In the genomic region with DNA sequence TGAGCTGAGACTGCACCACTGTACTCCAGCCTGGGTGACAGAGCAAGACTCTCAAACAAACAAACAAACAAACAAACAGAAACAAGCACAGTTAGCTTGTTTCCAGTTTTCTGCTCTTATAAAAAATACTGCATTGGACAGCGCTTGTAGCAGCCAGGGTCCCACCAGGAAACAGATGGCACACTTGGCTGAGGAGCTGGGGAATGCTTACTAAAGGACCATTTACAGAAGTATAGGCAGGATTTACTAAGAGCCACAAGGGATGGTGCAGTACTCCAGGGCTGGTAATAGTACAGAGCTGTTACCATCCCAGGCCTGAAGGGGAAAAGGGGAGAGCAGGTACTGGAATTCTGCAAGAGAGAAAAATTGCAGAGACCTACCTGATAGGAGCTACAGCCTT, we compare ENCODE assay signal across 3 cellular contexts.
TF ChIP-seq lines count a peak whose summit lies in the region.

No MANE protein-coding gene starts in this region.

TF ChIP-seq in A549, 52 proteins besides CTCF, POLR2A, EP300 and RAD21:
- no peak for TF ChIP-seq FOSL2 (IDR thresholded peaks at IDR 0.05)
- no peak for TF ChIP-seq FOSL2 (CRISPR knock-in tag; IDR thresholded peaks at IDR 0.05)
- TF ChIP-seq, protein P1, sequence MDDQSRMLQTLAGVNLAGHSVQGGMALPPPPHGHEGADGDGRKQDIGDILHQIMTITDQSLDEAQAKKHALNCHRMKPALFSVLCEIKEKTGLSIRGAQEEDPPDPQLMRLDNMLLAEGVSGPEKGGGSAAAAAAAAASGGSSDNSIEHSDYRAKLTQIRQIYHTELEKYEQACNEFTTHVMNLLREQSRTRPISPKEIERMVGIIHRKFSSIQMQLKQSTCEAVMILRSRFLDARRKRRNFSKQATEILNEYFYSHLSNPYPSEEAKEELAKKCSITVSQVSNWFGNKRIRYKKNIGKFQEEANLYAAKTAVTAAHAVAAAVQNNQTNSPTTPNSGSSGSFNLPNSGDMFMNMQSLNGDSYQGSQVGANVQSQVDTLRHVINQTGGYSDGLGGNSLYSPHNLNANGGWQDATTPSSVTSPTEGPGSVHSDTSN (IDR thresholded peaks at IDR 0.05) = no peak
- TF ChIP-seq ESRRA (IDR thresholded peaks at IDR 0.05; ENCODE audit: borderline replicate concordance, low read length) = no peak
- TF ChIP-seq RNF2 (IDR thresholded peaks at IDR 0.05; ENCODE audit: borderline replicate concordance, low read depth) = no peak
- TF ChIP-seq, protein P2, sequence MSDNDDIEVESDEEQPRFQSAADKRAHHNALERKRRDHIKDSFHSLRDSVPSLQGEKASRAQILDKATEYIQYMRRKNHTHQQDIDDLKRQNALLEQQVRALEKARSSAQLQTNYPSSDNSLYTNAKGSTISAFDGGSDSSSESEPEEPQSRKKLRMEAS (IDR thresholded peaks at IDR 0.05) = no peak
- TF ChIP-seq FOSB (CRISPR knock-in tag; IDR thresholded peaks at IDR 0.05) = no peak
- TF ChIP-seq RCOR1 (IDR thresholded peaks at IDR 0.05; ENCODE audit: low read depth, low read length) = no peak
- no peak for TF ChIP-seq GATA3 (IDR thresholded peaks at IDR 0.05; ENCODE audit: borderline replicate concordance)
- TF ChIP-seq CEBPB (IDR thresholded peaks at IDR 0.05) = no peak
- TF ChIP-seq ZNF302 (CRISPR knock-in tag; IDR thresholded peaks at IDR 0.05) = no peak
- TF ChIP-seq ZSCAN20 (CRISPR knock-in tag; IDR thresholded peaks at IDR 0.05) = no peak
- TF ChIP-seq, protein P3, sequence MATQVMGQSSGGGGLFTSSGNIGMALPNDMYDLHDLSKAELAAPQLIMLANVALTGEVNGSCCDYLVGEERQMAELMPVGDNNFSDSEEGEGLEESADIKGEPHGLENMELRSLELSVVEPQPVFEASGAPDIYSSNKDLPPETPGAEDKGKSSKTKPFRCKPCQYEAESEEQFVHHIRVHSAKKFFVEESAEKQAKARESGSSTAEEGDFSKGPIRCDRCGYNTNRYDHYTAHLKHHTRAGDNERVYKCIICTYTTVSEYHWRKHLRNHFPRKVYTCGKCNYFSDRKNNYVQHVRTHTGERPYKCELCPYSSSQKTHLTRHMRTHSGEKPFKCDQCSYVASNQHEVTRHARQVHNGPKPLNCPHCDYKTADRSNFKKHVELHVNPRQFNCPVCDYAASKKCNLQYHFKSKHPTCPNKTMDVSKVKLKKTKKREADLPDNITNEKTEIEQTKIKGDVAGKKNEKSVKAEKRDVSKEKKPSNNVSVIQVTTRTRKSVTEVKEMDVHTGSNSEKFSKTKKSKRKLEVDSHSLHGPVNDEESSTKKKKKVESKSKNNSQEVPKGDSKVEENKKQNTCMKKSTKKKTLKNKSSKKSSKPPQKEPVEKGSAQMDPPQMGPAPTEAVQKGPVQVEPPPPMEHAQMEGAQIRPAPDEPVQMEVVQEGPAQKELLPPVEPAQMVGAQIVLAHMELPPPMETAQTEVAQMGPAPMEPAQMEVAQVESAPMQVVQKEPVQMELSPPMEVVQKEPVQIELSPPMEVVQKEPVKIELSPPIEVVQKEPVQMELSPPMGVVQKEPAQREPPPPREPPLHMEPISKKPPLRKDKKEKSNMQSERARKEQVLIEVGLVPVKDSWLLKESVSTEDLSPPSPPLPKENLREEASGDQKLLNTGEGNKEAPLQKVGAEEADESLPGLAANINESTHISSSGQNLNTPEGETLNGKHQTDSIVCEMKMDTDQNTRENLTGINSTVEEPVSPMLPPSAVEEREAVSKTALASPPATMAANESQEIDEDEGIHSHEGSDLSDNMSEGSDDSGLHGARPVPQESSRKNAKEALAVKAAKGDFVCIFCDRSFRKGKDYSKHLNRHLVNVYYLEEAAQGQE (IDR thresholded peaks at IDR 0.05) = no peak
- TF ChIP-seq HOXA7 (CRISPR knock-in tag; IDR thresholded peaks at IDR 0.05) = no peak
TF ChIP-seq in A549: peak in this region for 0.

TF ChIP-seq in IMR-90, 13 proteins besides CTCF, POLR2A, EP300 and RAD21:
- no peak for TF ChIP-seq RFX5 (IDR thresholded peaks at IDR 0.05; ENCODE audit: low read depth, low read length)
- TF ChIP-seq MAFK (IDR thresholded peaks at IDR 0.05; ENCODE audit: low read depth, low read length) = no peak
- TF ChIP-seq, protein P4, sequence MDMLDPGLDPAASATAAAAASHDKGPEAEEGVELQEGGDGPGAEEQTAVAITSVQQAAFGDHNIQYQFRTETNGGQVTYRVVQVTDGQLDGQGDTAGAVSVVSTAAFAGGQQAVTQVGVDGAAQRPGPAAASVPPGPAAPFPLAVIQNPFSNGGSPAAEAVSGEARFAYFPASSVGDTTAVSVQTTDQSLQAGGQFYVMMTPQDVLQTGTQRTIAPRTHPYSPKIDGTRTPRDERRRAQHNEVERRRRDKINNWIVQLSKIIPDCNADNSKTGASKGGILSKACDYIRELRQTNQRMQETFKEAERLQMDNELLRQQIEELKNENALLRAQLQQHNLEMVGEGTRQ (IDR thresholded peaks at IDR 0.05; ENCODE audit: low read depth, low read length) = no peak
- TF ChIP-seq RCOR1 (IDR thresholded peaks at IDR 0.05; ENCODE audit: insufficient replicate concordance, low read length) = no peak
- no peak for TF ChIP-seq CEBPB (IDR thresholded peaks at IDR 0.05; ENCODE audit: low read depth, low read length)
- TF ChIP-seq FOS (IDR thresholded peaks at IDR 0.05; ENCODE audit: low read depth, low read length) = no peak
- TF ChIP-seq, protein P5, sequence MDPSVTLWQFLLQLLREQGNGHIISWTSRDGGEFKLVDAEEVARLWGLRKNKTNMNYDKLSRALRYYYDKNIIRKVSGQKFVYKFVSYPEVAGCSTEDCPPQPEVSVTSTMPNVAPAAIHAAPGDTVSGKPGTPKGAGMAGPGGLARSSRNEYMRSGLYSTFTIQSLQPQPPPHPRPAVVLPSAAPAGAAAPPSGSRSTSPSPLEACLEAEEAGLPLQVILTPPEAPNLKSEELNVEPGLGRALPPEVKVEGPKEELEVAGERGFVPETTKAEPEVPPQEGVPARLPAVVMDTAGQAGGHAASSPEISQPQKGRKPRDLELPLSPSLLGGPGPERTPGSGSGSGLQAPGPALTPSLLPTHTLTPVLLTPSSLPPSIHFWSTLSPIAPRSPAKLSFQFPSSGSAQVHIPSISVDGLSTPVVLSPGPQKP (IDR thresholded peaks at IDR 0.05; ENCODE audit: borderline replicate concordance, low read depth, low read length) = no peak
- no peak for TF ChIP-seq BHLHE40 (IDR thresholded peaks at IDR 0.05; ENCODE audit: low read depth, low read length)
- TF ChIP-seq MXI1 (IDR thresholded peaks at IDR 0.05; ENCODE audit: borderline replicate concordance, low read depth, low read length) = no peak

TF ChIP-seq in HepG2, 621 proteins besides CTCF, POLR2A, EP300 and RAD21:
- TF ChIP-seq, protein P6, sequence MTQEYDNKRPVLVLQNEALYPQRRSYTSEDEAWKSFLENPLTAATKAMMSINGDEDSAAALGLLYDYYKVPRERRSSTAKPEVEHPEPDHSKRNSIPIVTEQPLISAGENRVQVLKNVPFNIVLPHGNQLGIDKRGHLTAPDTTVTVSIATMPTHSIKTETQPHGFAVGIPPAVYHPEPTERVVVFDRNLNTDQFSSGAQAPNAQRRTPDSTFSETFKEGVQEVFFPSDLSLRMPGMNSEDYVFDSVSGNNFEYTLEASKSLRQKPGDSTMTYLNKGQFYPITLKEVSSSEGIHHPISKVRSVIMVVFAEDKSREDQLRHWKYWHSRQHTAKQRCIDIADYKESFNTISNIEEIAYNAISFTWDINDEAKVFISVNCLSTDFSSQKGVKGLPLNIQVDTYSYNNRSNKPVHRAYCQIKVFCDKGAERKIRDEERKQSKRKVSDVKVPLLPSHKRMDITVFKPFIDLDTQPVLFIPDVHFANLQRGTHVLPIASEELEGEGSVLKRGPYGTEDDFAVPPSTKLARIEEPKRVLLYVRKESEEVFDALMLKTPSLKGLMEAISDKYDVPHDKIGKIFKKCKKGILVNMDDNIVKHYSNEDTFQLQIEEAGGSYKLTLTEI (CRISPR knock-in tag; conservative IDR thresholded peaks at IDR 0.05) = no peak
- no peak for TF ChIP-seq ZNF232 (CRISPR knock-in tag; IDR thresholded peaks at IDR 0.05; ENCODE audit: borderline replicate concordance)
- TF ChIP-seq, protein P7, sequence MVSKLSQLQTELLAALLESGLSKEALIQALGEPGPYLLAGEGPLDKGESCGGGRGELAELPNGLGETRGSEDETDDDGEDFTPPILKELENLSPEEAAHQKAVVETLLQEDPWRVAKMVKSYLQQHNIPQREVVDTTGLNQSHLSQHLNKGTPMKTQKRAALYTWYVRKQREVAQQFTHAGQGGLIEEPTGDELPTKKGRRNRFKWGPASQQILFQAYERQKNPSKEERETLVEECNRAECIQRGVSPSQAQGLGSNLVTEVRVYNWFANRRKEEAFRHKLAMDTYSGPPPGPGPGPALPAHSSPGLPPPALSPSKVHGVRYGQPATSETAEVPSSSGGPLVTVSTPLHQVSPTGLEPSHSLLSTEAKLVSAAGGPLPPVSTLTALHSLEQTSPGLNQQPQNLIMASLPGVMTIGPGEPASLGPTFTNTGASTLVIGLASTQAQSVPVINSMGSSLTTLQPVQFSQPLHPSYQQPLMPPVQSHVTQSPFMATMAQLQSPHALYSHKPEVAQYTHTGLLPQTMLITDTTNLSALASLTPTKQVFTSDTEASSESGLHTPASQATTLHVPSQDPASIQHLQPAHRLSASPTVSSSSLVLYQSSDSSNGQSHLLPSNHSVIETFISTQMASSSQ (IDR thresholded peaks at IDR 0.05; ENCODE audit: low read depth) = no peak
- TF ChIP-seq, protein P7 (CRISPR knock-in tag; IDR thresholded peaks at IDR 0.05; ENCODE audit: borderline replicate concordance) = no peak
- TF ChIP-seq POGZ (CRISPR knock-in tag; IDR thresholded peaks at IDR 0.05) = no peak
